1 cellular context compared by ENCODE assay signal in the genomic region with DNA sequence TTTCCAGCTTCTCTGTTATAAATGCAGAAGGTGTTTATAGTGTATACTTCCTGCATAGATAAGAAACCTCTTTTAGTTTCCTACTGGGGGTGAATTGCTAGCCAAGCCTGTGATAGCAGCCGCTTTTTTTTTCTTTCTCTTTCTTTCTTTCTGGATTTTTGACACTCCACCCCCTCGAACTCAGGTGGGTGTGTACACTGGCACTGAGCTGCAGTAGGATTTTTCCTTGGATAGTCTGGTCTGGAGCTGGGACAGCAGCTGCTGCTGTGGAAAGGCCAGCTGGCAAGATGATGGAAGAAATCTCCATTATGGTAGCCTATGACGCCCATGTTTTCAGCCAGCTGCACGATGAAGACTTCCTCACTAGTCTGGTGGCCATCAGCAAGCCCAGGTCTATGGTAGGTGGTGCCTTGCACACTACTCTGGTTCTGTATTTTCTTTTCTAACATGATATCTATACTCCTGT.
TF ChIP-seq lines count a peak whose summit lies in the region.

No MANE protein-coding gene starts in this region.

TF ChIP-seq in H1, 55 proteins besides CTCF, POLR2A, EP300 and RAD21 (continued from another document):
- no peak for TF ChIP-seq KDM1A (IDR thresholded peaks at IDR 0.05; ENCODE audit: borderline replicate concordance, low read length)
- TF ChIP-seq RFX5 (IDR thresholded peaks at IDR 0.05; ENCODE audit: borderline replicate concordance, low read depth, low read length), result no peak
- no peak for TF ChIP-seq EGR1 (IDR thresholded peaks at IDR 0.05; ENCODE audit: borderline replicate concordance, low read depth, low read length)
- TF ChIP-seq, protein P1, sequence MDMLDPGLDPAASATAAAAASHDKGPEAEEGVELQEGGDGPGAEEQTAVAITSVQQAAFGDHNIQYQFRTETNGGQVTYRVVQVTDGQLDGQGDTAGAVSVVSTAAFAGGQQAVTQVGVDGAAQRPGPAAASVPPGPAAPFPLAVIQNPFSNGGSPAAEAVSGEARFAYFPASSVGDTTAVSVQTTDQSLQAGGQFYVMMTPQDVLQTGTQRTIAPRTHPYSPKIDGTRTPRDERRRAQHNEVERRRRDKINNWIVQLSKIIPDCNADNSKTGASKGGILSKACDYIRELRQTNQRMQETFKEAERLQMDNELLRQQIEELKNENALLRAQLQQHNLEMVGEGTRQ (IDR thresholded peaks at IDR 0.05; ENCODE audit: low read length), result no peak
TF ChIP-seq in H1: peak in this region for 0.
